Comparison of ENCODE assay signal across 8 cellular contexts in genomic region chr6:26031595-26032386, GRCh38. TPM values are rescaled to one million over a fixed set of nuclear protein-coding genes. Genes with fewer than 3 reads are reported as not detected.
A peak's percentile ranks its signal among the peaks of the same experiment; 100 is the strongest.
DNase-seq lines count a peak whose midpoint lies in the region; ATAC-seq and TF ChIP-seq lines count a peak whose summit lies in the region.

No MANE protein-coding gene starts in this region.

- no peaks in the 10 kb centered on the region for H3K36me3 Mint-ChIP-seq in IgD-negative memory B cell
- H3K36me3 Mint-ChIP-seq in activated T-cell treated with anti-CD3 and anti-CD28 coated beads, Interleukin-2, amount 50 U/mL, for 24 hours (ENCODE audit: low read depth), result peaks cover 9% of the 10 kb centered on the region
- peaks cover 4% of the 10 kb centered on the region for H3K36me3 Mint-ChIP-seq in stimulated activated naive CD8-positive, alpha-beta T cell treated with anti-CD3 and anti-CD28 coated beads, Interleukin-15, Interleukin-2, amounts not matched to agents 100 ng/mL and 50 ng/mL, for 24 hours (ENCODE audit: low read depth)

- no peaks in the 10 kb centered on the region for H3K79me2 ChIP-seq in OCI-LY7 (ENCODE audit: insufficient read depth, low read depth, low read length)

- no peaks in the 10 kb centered on the region for H4K20me1 ChIP-seq in OCI-LY7 (ENCODE audit: insufficient read depth, low read length)

- peaks cover 74% of the 10 kb centered on the region for H3K4me1 ChIP-seq in OCI-LY7 (ENCODE audit: insufficient read depth, low read length, poor library complexity, severe bottlenecking)

- H3K4me3 Mint-ChIP-seq in IgD-negative memory B cell, result peak overlapping the region; percentile 91 to 99 (median 96)
- H3K4me3 Mint-ChIP-seq in activated T-cell treated with anti-CD3 and anti-CD28 coated beads, Interleukin-2, amount 50 U/mL, for 24 hours, result peak overlapping the region; percentile 85
- peak overlapping the region; percentile 88 for H3K4me3 Mint-ChIP-seq in stimulated activated naive CD8-positive, alpha-beta T cell treated with anti-CD3 and anti-CD28 coated beads, Interleukin-15, Interleukin-2, amounts not matched to agents 100 ng/mL and 50 ng/mL, for 24 hours

- no peaks in the 10 kb centered on the region for H3K27me3 Mint-ChIP-seq in IgD-negative memory B cell
- H3K27me3 Mint-ChIP-seq in activated T-cell treated with anti-CD3 and anti-CD28 coated beads, Interleukin-2, amount 50 U/mL, for 24 hours, result no peaks in the 10 kb centered on the region
- peaks cover 4% of the 10 kb centered on the region for H3K27me3 Mint-ChIP-seq in stimulated activated naive CD8-positive, alpha-beta T cell treated with anti-CD3 and anti-CD28 coated beads, Interleukin-15, Interleukin-2, amounts not matched to agents 100 ng/mL and 50 ng/mL, for 24 hours

- CTCF ChIA-PET in OCI-LY7 (lab: Charles Lee; ENCODE audit: unreplicated experiment), result interaction anchor here (2.0 kb wide), 1 partner anchor 12 kb away, joined by 6 read pairs; a partner anchor contains a TSS

- H2AFZ ChIP-seq in OCI-LY7 (ENCODE audit: low read length), result no peak overlapping the region

- peak overlapping the region; percentile 99 for H3K27ac ChIP-seq in OCI-LY7 (ENCODE audit: low read depth, low read length, poor library complexity, severe bottlenecking)

- TF ChIP-seq CTCF in OCI-LY7 (conservative IDR thresholded peaks at IDR 0.05; ENCODE audit: low read length), result 0 out of 2 replicates have a peak, but pooled peaks have one; percentile 33

- TF ChIP-seq POLR2A in erythroblast (IDR thresholded peaks at IDR 0.05; ENCODE audit: low read length), result peak; percentile 100

- no peaks in the 10 kb centered on the region for H3K9me3 ChIP-seq in OCI-LY7 (ENCODE audit: low read length)

- H3K9me2 ChIP-seq in OCI-LY7 (ENCODE audit: insufficient read depth, low read length), result no peaks in the 10 kb centered on the region

- POLR2A ChIA-PET in OCI-LY7 (lab: Charles Lee), result interaction anchor here (0.5 to 17.2 kb wide), 48 partner anchors 10 to 1863 kb away, joined by 3 to 793 read pairs (median 6); a partner anchor contains a TSS

- peaks cover 0 to 2% (median 0%) of the 10 kb centered on the region in 3 donors for H3K9me3 Mint-ChIP-seq in IgD-negative memory B cell
- no peaks in the 10 kb centered on the region for H3K9me3 Mint-ChIP-seq in activated T-cell treated with anti-CD3 and anti-CD28 coated beads, Interleukin-2, amount 50 U/mL, for 24 hours
- H3K9me3 Mint-ChIP-seq in stimulated activated naive CD8-positive, alpha-beta T cell treated with anti-CD3 and anti-CD28 coated beads, Interleukin-15, Interleukin-2, amounts not matched to agents 100 ng/mL and 50 ng/mL, for 24 hours, result no peaks in the 10 kb centered on the region

- intact Hi-C loops in OCI-LY7 (cut with micrococcal nuclease; ENCODE audit: unreplicated experiment), result loop anchor here (2.0 to 5.0 kb wide), 4 partner anchors 239 to 1861 kb away; a partner anchor contains a TSS

- peak; percentile 44 for ATAC-seq in GM21619 (IDR thresholded peaks at IDR 0.05; ENCODE audit: unreplicated experiment)

- H3K4me3 ChIP-seq in OCI-LY7 (ENCODE audit: low read depth, low read length, poor library complexity, severe bottlenecking), result peak overlapping the region; percentile 78

- H3K4me2 ChIP-seq in OCI-LY7 (ENCODE audit: low read length), result peak overlapping the region; percentile 96

- H3K27ac Mint-ChIP-seq in IgD-negative memory B cell, result peak overlapping the region; percentile 88 to 97 (median 91)
- peak overlapping the region; percentile 98 for H3K27ac Mint-ChIP-seq in activated T-cell treated with anti-CD3 and anti-CD28 coated beads, Interleukin-2, amount 50 U/mL, for 24 hours
- peak overlapping the region; percentile 95 for H3K27ac Mint-ChIP-seq in stimulated activated naive CD8-positive, alpha-beta T cell treated with anti-CD3 and anti-CD28 coated beads, Interleukin-15, Interleukin-2, amounts not matched to agents 100 ng/mL and 50 ng/mL, for 24 hours

- DNase-seq in DMS79 (lab: John Stamatoyannopoulos, UW) (peak; percentile 82), OCI-LY7 (ENCODE audit: low spot score) (peak; percentile 99), erythroblast (lab: John Stamatoyannopoulos, UW) (peak; percentile 97 to 98), mucosa of gallbladder (ENCODE audit: low spot score) (peak; percentile 94)
- peak; percentile 79 for DNase-seq in activated T-cell treated with anti-CD3 and anti-CD28 coated beads, Interleukin-2, amount 50 U/mL, for 24 hours

- peaks cover 3% of the 10 kb centered on the region; the same call in 1 of the 2 replicates for H3K36me3 ChIP-seq in OCI-LY7 (ENCODE audit: insufficient read depth, low read length)

- BruUV-seq in OCI-LY7 (replicated peaks; lab: Mats Ljungman, UMichigan), result TSS peak; percentile 93

- H3K4me1 Mint-ChIP-seq in IgD-negative memory B cell, result peaks cover 27 to 39% (median 29%) of the 10 kb centered on the region in 3 donors
- peaks cover 66% of the 10 kb centered on the region for H3K4me1 Mint-ChIP-seq in activated T-cell treated with anti-CD3 and anti-CD28 coated beads, Interleukin-2, amount 50 U/mL, for 24 hours (ENCODE audit: low read depth)
- peaks cover 70% of the 10 kb centered on the region for H3K4me1 Mint-ChIP-seq in stimulated activated naive CD8-positive, alpha-beta T cell treated with anti-CD3 and anti-CD28 coated beads, Interleukin-15, Interleukin-2, amounts not matched to agents 100 ng/mL and 50 ng/mL, for 24 hours (ENCODE audit: low read depth)

RNA-seq across cellular contexts. Expression of gene HFE, which starts 55.4 kb away (rescaled TPM):
- polyA plus RNA-seq in IgD-negative memory B cell, result 7.2 TPM
- 0.18 and 0.69 TPM in 2 replicates for total RNA-seq in OCI-LY7 (2014; rRNA removed; shearing (Covaris generic))
- 0.57 and 0.72 TPM in 2 replicates for total RNA-seq in OCI-LY7 (2022)
- total RNA-seq in mucosa of gallbladder, result 19.1 TPM

Comparison
In these comparisons a context has a peak if more than half of its experiments do, and no peak if none do; other contexts are left out.
1. Peak in every context shown above with its lines: DNase-seq, ATAC-seq, H3K4me3 ChIP-seq and H3K27ac ChIP-seq.
2. RNA of gene HFE, which starts 55.4 kb away (total RNA-seq): 19.1 TPM in mucosa of gallbladder (single experiment); 0.18 to 0.72 TPM in OCI-LY7; every median in the first group is over 10 times any median in the second.